In genomic region chr16:29806641-29807425, GRCh38 we compare ENCODE assay signal across 1 cellular context.
TF ChIP-seq lines count a peak whose summit lies in the region.

No MANE protein-coding gene starts in this region.

TF ChIP-seq in K562, 482 proteins besides CTCF, POLR2A, EP300 and RAD21 (continued from another document):
- no peak for TF ChIP-seq MGA (IDR thresholded peaks at IDR 0.05)
- no peak for TF ChIP-seq JUN (IDR thresholded peaks at IDR 0.05; ENCODE audit: borderline replicate concordance, low read depth, low read length)
- TF ChIP-seq JUN (CRISPR knock-in tag; IDR thresholded peaks at IDR 0.05; ENCODE audit: borderline replicate concordance) = no peak
- peak; percentile 77; the same call in 1 of the 2 replicates for TF ChIP-seq NCOA6 (IDR thresholded peaks at IDR 0.05)
- TF ChIP-seq, protein P1, sequence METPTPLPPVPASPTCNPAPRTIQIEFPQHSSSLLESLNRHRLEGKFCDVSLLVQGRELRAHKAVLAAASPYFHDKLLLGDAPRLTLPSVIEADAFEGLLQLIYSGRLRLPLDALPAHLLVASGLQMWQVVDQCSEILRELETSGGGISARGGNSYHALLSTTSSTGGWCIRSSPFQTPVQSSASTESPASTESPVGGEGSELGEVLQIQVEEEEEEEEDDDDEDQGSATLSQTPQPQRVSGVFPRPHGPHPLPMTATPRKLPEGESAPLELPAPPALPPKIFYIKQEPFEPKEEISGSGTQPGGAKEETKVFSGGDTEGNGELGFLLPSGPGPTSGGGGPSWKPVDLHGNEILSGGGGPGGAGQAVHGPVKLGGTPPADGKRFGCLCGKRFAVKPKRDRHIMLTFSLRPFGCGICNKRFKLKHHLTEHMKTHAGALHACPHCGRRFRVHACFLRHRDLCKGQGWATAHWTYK (CRISPR knock-in tag; IDR thresholded peaks at IDR 0.05) = 0 out of 2 replicates have a peak, but pooled peaks have one; percentile 29
- peak; percentile 79; the same call in 1 of the 2 replicates for TF ChIP-seq KDM2B (CRISPR knock-in tag; IDR thresholded peaks at IDR 0.05)
- no peak for TF ChIP-seq CCAR2 (IDR thresholded peaks at IDR 0.05; ENCODE audit: low read depth, low read length)
- no peak for TF ChIP-seq MIER1 (IDR thresholded peaks at IDR 0.05; ENCODE audit: low read depth)
- peak; percentile 47; the same call in 1 of the 2 replicates for TF ChIP-seq POLR2AphosphoS5 (IDR thresholded peaks at IDR 0.05; ENCODE audit: control insufficient read depth, insufficient read depth, low read depth, low read length)
- TF ChIP-seq HNRNPUL1 (IDR thresholded peaks at IDR 0.05; ENCODE audit: low read length) = no peak
- TF ChIP-seq CXXC5 (CRISPR knock-in tag; IDR thresholded peaks at IDR 0.05) = peak; percentile 58
- peak; percentile 12 for TF ChIP-seq CCNT2 (IDR thresholded peaks at IDR 0.05; ENCODE audit: borderline replicate concordance, extremely low read depth, insufficient read length, low read depth, low read length)
- TF ChIP-seq, protein P2, sequence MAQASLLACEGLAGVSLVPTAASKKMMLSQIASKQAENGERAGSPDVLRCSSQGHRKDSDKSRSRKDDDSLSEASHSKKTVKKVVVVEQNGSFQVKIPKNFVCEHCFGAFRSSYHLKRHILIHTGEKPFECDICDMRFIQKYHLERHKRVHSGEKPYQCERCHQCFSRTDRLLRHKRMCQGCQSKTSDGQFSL (CRISPR knock-in tag; IDR thresholded peaks at IDR 0.05) = peak; percentile 89
- TF ChIP-seq, protein P2 (tag; IDR thresholded peaks at IDR 0.05) = no peak; a peak in 1 of 4 replicates
- TF ChIP-seq SMAD3 (CRISPR knock-in tag; conservative IDR thresholded peaks at IDR 0.05) = no peak
- TF ChIP-seq ELF2 (CRISPR knock-in tag; IDR thresholded peaks at IDR 0.05) = no peak
- TF ChIP-seq, protein P3, sequence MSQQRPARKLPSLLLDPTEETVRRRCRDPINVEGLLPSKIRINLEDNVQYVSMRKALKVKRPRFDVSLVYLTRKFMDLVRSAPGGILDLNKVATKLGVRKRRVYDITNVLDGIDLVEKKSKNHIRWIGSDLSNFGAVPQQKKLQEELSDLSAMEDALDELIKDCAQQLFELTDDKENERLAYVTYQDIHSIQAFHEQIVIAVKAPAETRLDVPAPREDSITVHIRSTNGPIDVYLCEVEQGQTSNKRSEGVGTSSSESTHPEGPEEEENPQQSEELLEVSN (IDR thresholded peaks at IDR 0.05; ENCODE audit: borderline replicate concordance in 1 of 2, extremely low read depth in 1 of 2, insufficient read depth in 1 of 2, insufficient read length in 1 of 2, low read depth in 1 of 2, low read length in 1 of 2, poor library complexity in 1 of 2, severe bottlenecking in 1 of 2) = peak; percentile 73 to 91
- TF ChIP-seq EP400 (IDR thresholded peaks at IDR 0.05) = peak; percentile 19; the same call in 1 of the 2 replicates
- peak; percentile 58 for TF ChIP-seq TBP (optimal IDR thresholded peaks at IDR 0.05; ENCODE audit: low read depth, low read length)
- peak; percentile 79; the same call in 1 of the 2 replicates for TF ChIP-seq ZBTB7A (IDR thresholded peaks at IDR 0.05; ENCODE audit: borderline replicate concordance, control insufficient read depth, low read depth, low read length)
- peak; percentile 11 for TF ChIP-seq SUPT5H (IDR thresholded peaks at IDR 0.05)
- TF ChIP-seq PHF8 (IDR thresholded peaks at IDR 0.05; ENCODE audit: borderline replicate concordance, low read length) = peak; percentile 45; the same call in 1 of the 2 replicates
- 0 out of 2 replicates have a peak, but pooled peaks have one; percentile 16 for TF ChIP-seq E2F4 (CRISPR knock-in tag; IDR thresholded peaks at IDR 0.05; ENCODE audit: low read depth)
- peak; percentile 1 for TF ChIP-seq CTCFL (IDR thresholded peaks at IDR 0.05; ENCODE audit: borderline replicate concordance, insufficient read depth, low read depth, low read length, poor library complexity, severe bottlenecking)
- no peak for TF ChIP-seq CREM (IDR thresholded peaks at IDR 0.05; ENCODE audit: low read depth)
- no peak for TF ChIP-seq HEY1 (CRISPR knock-in tag; IDR thresholded peaks at IDR 0.05; ENCODE audit: borderline replicate concordance)
- peak; percentile 83; the same call in 1 of the 2 replicates for TF ChIP-seq MYC (IDR thresholded peaks at IDR 0.05; ENCODE audit: low read depth, low read length)
- no peak for TF ChIP-seq MYC (CRISPR knock-in tag; IDR thresholded peaks at IDR 0.05; ENCODE audit: borderline replicate concordance, low read depth)
- TF ChIP-seq BCOR (IDR thresholded peaks at IDR 0.05) = no peak
- peak; percentile 23 for TF ChIP-seq BHLHE40 (IDR thresholded peaks at IDR 0.05; ENCODE audit: low read length)
- peak in 1 of 3 experiments; percentile 70 for TF ChIP-seq YY1 (IDR thresholded peaks at IDR 0.05; ENCODE audit: borderline replicate concordance in 1 of 3, control insufficient read depth in 1 of 3, extremely low read depth in 1 of 3, insufficient read depth in 3 of 3, insufficient read length in 1 of 3, insufficient replicate concordance in 2 of 3, low read depth in 1 of 3, low read length in 2 of 3)
